ENCODE assay signal across 16 cellular contexts in the genomic region with DNA sequence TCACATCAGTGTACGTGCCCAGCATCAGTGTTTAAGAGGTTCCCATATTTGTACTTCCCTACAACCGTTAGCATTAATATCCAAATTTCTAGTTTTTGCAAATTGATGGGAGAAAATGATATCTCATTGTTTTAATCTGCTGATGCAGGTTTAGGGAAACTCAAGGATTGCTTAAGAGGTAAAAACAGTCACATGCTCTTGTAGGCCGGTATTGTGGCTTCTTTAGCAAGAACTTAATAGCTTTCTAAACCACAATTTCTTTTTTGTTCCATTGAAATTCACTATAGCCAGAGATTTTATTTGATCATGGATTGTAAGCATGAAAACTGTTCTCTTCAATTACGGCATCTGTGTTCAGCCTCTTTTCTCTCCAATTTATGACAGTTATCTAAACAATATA. TPM values are rescaled to one million over a fixed set of nuclear protein-coding genes. Genes with fewer than 3 reads are reported as not detected.
DNase-seq lines count a peak whose midpoint lies in the region; ATAC-seq and TF ChIP-seq lines count a peak whose summit lies in the region.
"Had no signal": no experiment of that assay in that cellular context is flagged by ENCODE, and none has a peak within 500 bp of the region (broad histone marks: within the 10 kb centered on the region; RNA-seq: fewer than 3 reads in every experiment).

No MANE protein-coding gene starts in this region.

- no peak overlapping the region for H2BK15ac ChIP-seq in mesenchymal stem cell (ENCODE audit: low read depth, poor library complexity, severe bottlenecking)

- no peak overlapping the region for H3K4me2 ChIP-seq in mesenchymal stem cell (ENCODE audit: low read length, poor library complexity, severe bottlenecking)

- no peaks in the 10 kb centered on the region for H3K27me3 ChIP-seq in mesenchymal stem cell (ENCODE audit: control insufficient read depth in 1 of 2, insufficient read depth in 1 of 2, low read length in 2 of 2)
- H3K27me3 ChIP-seq: right atrium auricular region had no signal

- no peak overlapping the region for H3K4ac ChIP-seq in mesenchymal stem cell (ENCODE audit: low read depth in 1 of 2, low read length in 2 of 2)

- H3K9me3 ChIP-seq in mesenchymal stem cell (ENCODE audit: control insufficient read depth, low read length): peaks cover under 1% of the 10 kb centered on the region
- H3K9me3 ChIP-seq: heart right ventricle, right atrium auricular region had no signal

- no peak overlapping the region for H3K4me3 ChIP-seq in NB4 (ENCODE audit: low read depth, low read length)
- no peak overlapping the region for H3K4me3 ChIP-seq in astrocyte of the cerebellum (ENCODE audit: low read depth, low read length)
- H3K4me3 ChIP-seq in mesenchymal stem cell (ENCODE audit: insufficient read depth in 1 of 2, low read depth in 1 of 2, low read length in 2 of 2): no peak overlapping the region
- H3K4me3 ChIP-seq: heart right ventricle, right atrium auricular region had no signal

- no peak overlapping the region for H2BK5ac ChIP-seq in mesenchymal stem cell (ENCODE audit: low read depth, low read length, poor library complexity, severe bottlenecking)

- no peak for TF ChIP-seq POLR2A in NB4 (IDR thresholded peaks at IDR 0.05; ENCODE audit: extremely low read depth, insufficient read length)

- WGBS in mesenchymal stem cell: 100% methylated on average over 2 of the region's 4 CpGs

- no peaks in the 10 kb centered on the region for H3K79me1 ChIP-seq in mesenchymal stem cell (replicated peaks; ENCODE audit: low read length, poor library complexity, severe bottlenecking)

- no peak overlapping the region for H3K14ac ChIP-seq in mesenchymal stem cell (ENCODE audit: low read length in 2 of 2)

- no peak for ATAC-seq in left colon
- no peak for ATAC-seq in HG02981 (IDR thresholded peaks at IDR 0.05; ENCODE audit: unreplicated experiment)
- ATAC-seq: activated naive CD8-positive, alpha-beta T cell treated with anti-CD3 and anti-CD28 coated beads, Interleukin-2, amount 50 U/mL, for 24 hours; heart right ventricle had no signal

- peaks cover 0 to 6% of the 10 kb centered on the region in 2 experiments for H3K36me3 ChIP-seq in mesenchymal stem cell (ENCODE audit: control insufficient read depth in 1 of 2, insufficient read depth in 2 of 2, low read depth in 1 of 2, low read length in 2 of 2)
- H3K36me3 ChIP-seq: heart right ventricle, right atrium auricular region had no signal

- H2BK120ac ChIP-seq in mesenchymal stem cell (ENCODE audit: low read depth, low read length): no peak overlapping the region

- H3K23ac ChIP-seq in mesenchymal stem cell (ENCODE audit: low read length in 2 of 2): no peak overlapping the region

- no peak overlapping the region for H2AK5ac ChIP-seq in mesenchymal stem cell (ENCODE audit: low read length, severe bottlenecking)

- no peak overlapping the region for H3K27ac ChIP-seq in mesenchymal stem cell (ENCODE audit: low read length, poor library complexity, severe bottlenecking)
- H3K27ac ChIP-seq: heart right ventricle, right atrium auricular region had no signal

- H3K18ac ChIP-seq in mesenchymal stem cell (ENCODE audit: low read depth in 1 of 2, low read length in 2 of 2): no peak overlapping the region

- no peak overlapping the region for H2AFZ ChIP-seq in mesenchymal stem cell (ENCODE audit: low read depth, low read length)

- H4K8ac ChIP-seq in mesenchymal stem cell (ENCODE audit: low read length): no peak overlapping the region

- in situ Hi-C loops in astrocyte of the cerebellum (cut with HindIII; ENCODE audit: low sequenced_read_pairs): no loop called here

- H3K9ac ChIP-seq in mesenchymal stem cell (ENCODE audit: low read length): peak overlapping the region; percentile 41

- H4K91ac ChIP-seq in mesenchymal stem cell (ENCODE audit: low read length): no peak overlapping the region

- intact Hi-C loops in left colon (cut with DNase I, micrococcal nuclease): no loop called here

- no peak for TF ChIP-seq CTCF in NB4 (IDR thresholded peaks at IDR 0.05; ENCODE audit: low read depth, low read length)
- TF ChIP-seq CTCF in astrocyte of the cerebellum (IDR thresholded peaks at IDR 0.05; ENCODE audit: low read depth, low read length, missing control alignments): no peak

- DNase-seq in GM03348 (ENCODE audit: low spot score) (peak; percentile 18), NB4 (ENCODE audit: low read depth) (peak; percentile 83), astrocyte of the cerebellum (ENCODE audit: low read depth) (peak; percentile 11), mesenchymal stem cell (peak; percentile 59), DMS114 treated with DMSO at 0.1 percent for 48 hours (lab: John Stamatoyannopoulos, UW; ENCODE audit: unreplicated experiment) (no peak), anterior cingulate cortex (lab: John Stamatoyannopoulos, UW) (no peak), left colon (no peak)
- DNase-seq: activated CD4-positive, alpha-beta memory T cell treated with anti-CD3 and anti-CD28 coated beads for 36 hours; activated naive CD8-positive, alpha-beta T cell treated with anti-CD3 and anti-CD28 coated beads, Interleukin-2, amount 50 U/mL, for 24 hours; activated T-cell treated with anti-CD3 and anti-CD28 coated beads, Interleukin-2, amount 50 U/mL, for 48 hours; heart right ventricle; NCI-H1092 treated with DMSO at 0.1 percent for 48 hours; NCI-H226; stimulated activated CD4-positive, alpha-beta T cell treated with anti-CD3 and anti-CD28 coated beads, Interleukin-1b, Interleukin-23, amount 100 ng/mL, for 48 hours had no signal

- no peak overlapping the region for H2BK12ac ChIP-seq in mesenchymal stem cell (ENCODE audit: low read length in 2 of 2)

- H3K4me1 ChIP-seq in mesenchymal stem cell (ENCODE audit: control insufficient read depth, insufficient read depth, low read depth, low read length): no peaks in the 10 kb centered on the region
- H3K4me1 ChIP-seq: heart right ventricle, right atrium auricular region had no signal

RNA-seq across cellular contexts. Expression of gene BEND6, which starts 29.5 kb away (rescaled TPM):
- 3.2 TPM for polyA plus RNA-seq in mesenchymal stem cell (2013, experiment 1 of 2)
- polyA plus RNA-seq in mesenchymal stem cell (2013, experiment 2 of 2): 3.9 TPM
- total RNA-seq in left colon: under 1 TPM in 1 of 2 donors, not detected in 1; 0.53 TPM
- total RNA-seq: activated CD4-positive, alpha-beta memory T cell treated with anti-CD3 and anti-CD28 coated beads for 36 hours had no signal

Comparison
In these comparisons a context has a peak if more than half of its experiments do, and no peak if none do; other contexts are left out.
1. DNase-seq: peak in GM03348 (single experiment), NB4 (single experiment), astrocyte of the cerebellum (single experiment) and mesenchymal stem cell (single experiment); none in DMS114 treated with DMSO at 0.1 percent for 48 hours (single experiment), anterior cingulate cortex (0 of 58) and left colon (0 of 2).